Comparison of ENCODE assay signal across 15 cellular contexts in genomic region chr6:9467746-9468145, GRCh38.
DNase-seq lines count a peak whose midpoint lies in the region; TF ChIP-seq lines count a peak whose summit lies in the region.
"Had no signal": no experiment of that assay in that cellular context is flagged by ENCODE, and none has a peak within 500 bp of the region (broad histone marks: within the 10 kb centered on the region; RNA-seq: fewer than 3 reads in every experiment).

No MANE protein-coding gene starts in this region.

- peak overlapping the region; percentile 17; the same call in 1 of the 2 replicates for H3K4me3 Mint-ChIP-seq in HFFc6
- H3K4me3 Mint-ChIP-seq: activated CD8-positive, alpha-beta T cell treated with anti-CD3 and anti-CD28 coated beads for 36 hours; activated T-helper 1 cell treated with anti-CD3 and anti-CD28 coated beads, Interleukin-12 subunit alpha, Interleukin-12 subunit beta, Interleukin-2, Interleukin-4 antibody, amounts not matched to agents 30 ng/mL and 10 ng/mL and 1 ng/mL, durations not matched to agents 14 hours and 24 hours and 36 hours; CD14-positive monocyte had no signal

- in situ Hi-C loops in GM13976 (cut with MboI; ENCODE audit: low sequenced_read_pairs, unreplicated experiment) (no loop called here), KBM-7 (cut with MboI; ENCODE audit: low pct_unique_long_range_greater_than_20kb, low sequenced_read_pairs) (no loop called here)

- H3K4me1 Mint-ChIP-seq in HFFc6 (ENCODE audit: low read depth) = peaks cover 21% of the 10 kb centered on the region
- H3K4me1 Mint-ChIP-seq: CD14-positive monocyte had no signal

- DNase-seq in HFFc6 (peak; percentile 37), foreskin fibroblast (peak; percentile 83 to 91), GM13976 (ENCODE audit: low spot score) (no peak), NCI-H226 (no peak), KBM-7 (no peak)
- DNase-seq: activated CD8-positive, alpha-beta T cell treated with anti-CD3 and anti-CD28 coated beads for 36 hours; adrenal gland; left cardiac atrium; NCI-H510A treated with DMSO at 0.1 percent for 48 hours; PC-9 had no signal

- TF ChIP-seq CTCF in C4-2B (conservative IDR thresholded peaks at IDR 0.05) = no peak
- TF ChIP-seq CTCF in HFFc6 (IDR thresholded peaks at IDR 0.05) = no peak
- TF ChIP-seq CTCF in VCaP (conservative IDR thresholded peaks at IDR 0.05) = no peak
- TF ChIP-seq CTCF in foreskin fibroblast (IDR thresholded peaks at IDR 0.05; ENCODE audit: low read depth, low read length) = no peak
- no peak for TF ChIP-seq CTCF in GM13976 (IDR thresholded peaks at IDR 0.05; ENCODE audit: borderline replicate concordance, control extremely low read depth, extremely low read depth, insufficient read depth, missing control alignments)

- no peaks in the 10 kb centered on the region for H3K9me3 Mint-ChIP-seq in HFFc6

- H3K27ac Mint-ChIP-seq in HFFc6 = peak overlapping the region; percentile 29; the same call in 1 of the 2 replicates
- H3K27ac Mint-ChIP-seq: activated CD8-positive, alpha-beta T cell treated with anti-CD3 and anti-CD28 coated beads for 36 hours; activated T-helper 1 cell treated with anti-CD3 and anti-CD28 coated beads, Interleukin-12 subunit alpha, Interleukin-12 subunit beta, Interleukin-2, Interleukin-4 antibody, amounts not matched to agents 30 ng/mL and 10 ng/mL and 1 ng/mL, durations not matched to agents 14 hours and 24 hours and 36 hours; CD14-positive monocyte had no signal

- H3K36me3 Mint-ChIP-seq in HFFc6 (ENCODE audit: low read depth) = no peaks in the 10 kb centered on the region
- H3K36me3 Mint-ChIP-seq: CD14-positive monocyte had no signal

- H3K27ac ChIP-seq in C4-2B (peak overlapping the region; percentile 57; the same call in 1 of the 2 replicates), VCaP (peak overlapping the region; percentile 63)
- H3K27ac ChIP-seq: adrenal gland, PC-9, right atrium auricular region had no signal

- H3K27me3 Mint-ChIP-seq in HFFc6 (ENCODE audit: insufficient read depth) = no peaks in the 10 kb centered on the region
- H3K27me3 Mint-ChIP-seq: activated CD8-positive, alpha-beta T cell treated with anti-CD3 and anti-CD28 coated beads for 36 hours had no signal

- H3K4me3 ChIP-seq in foreskin fibroblast (ENCODE audit: low read depth in 1 of 2, low read length in 2 of 2) = no peak overlapping the region
- H3K4me3 ChIP-seq: adrenal gland, PC-9, right atrium auricular region had no signal

Comparison
In these comparisons a context has a peak if more than half of its experiments do, and no peak if none do; other contexts are left out.
1. DNase-seq: peak in HFFc6 (single experiment) and foreskin fibroblast (2 of 2); none in GM13976 (single experiment), NCI-H226 (single experiment) and KBM-7 (single experiment).